Comparison of ENCODE assay signal across 24 cellular contexts in the genomic region with DNA sequence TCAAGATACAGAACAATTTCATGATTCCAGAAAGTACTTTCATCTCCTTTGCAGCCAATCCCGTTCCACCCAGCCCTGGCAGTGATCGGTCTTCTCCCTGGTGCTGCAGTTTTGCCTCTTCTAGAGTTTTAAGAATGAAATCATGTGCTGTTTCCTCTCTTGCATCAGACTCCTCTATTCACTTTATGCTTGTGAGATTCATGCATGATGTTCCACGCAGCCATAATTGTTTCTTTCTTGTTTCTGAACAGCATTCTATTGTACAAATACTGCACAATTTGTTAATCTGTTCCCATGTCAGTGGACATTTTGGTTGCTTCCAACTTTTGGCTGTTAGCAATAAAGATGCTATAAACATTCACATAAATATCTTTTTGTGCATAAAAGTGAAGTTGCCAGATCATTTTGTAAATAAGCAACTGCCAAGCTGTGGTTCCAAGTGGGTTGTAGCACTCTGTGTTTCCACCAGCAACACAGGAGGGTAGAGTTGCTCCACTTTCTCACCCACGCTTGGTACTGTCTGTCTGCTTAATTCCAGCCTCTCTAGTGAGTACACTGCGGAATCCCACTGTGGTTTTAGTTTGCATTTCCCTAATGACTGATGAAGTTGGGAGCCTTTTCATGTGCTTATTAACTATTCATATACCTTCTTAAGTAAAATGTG.
DNase-seq lines count a peak whose midpoint lies in the region; FAIRE-seq and TF ChIP-seq lines count a peak whose summit lies in the region.
"Had no signal": no experiment of that assay in that cellular context is flagged by ENCODE, and none has a peak within 500 bp of the region (broad histone marks: within the 10 kb centered on the region; RNA-seq: fewer than 3 reads in every experiment).

No MANE protein-coding gene starts in this region.

- no peak overlapping the region for H3K4me3 Mint-ChIP-seq in H9
- H3K4me3 Mint-ChIP-seq in activated T-cell treated with anti-CD3 and anti-CD28 coated beads, Interleukin-2, amount 50 U/mL, for 24 hours: no peak overlapping the region
- H3K4me3 Mint-ChIP-seq: activated CD4-positive, alpha-beta T cell treated with anti-CD3 and anti-CD28 coated beads, Interleukin-2, amount 10 ng/mL, durations not matched to agents 24 days and 14 days; activated T-helper 17 cell treated with anti-CD3 and anti-CD28 coated beads, Interleukin-2, amount 50 U/mL, for 72 hours; effector memory CD8-positive, alpha-beta T cell had no signal

- no peak overlapping the region for H2BK120ac ChIP-seq in H9 (ENCODE audit: low read depth, low read length, poor library complexity, severe bottlenecking)

- H3K79me2 ChIP-seq in H9 (ENCODE audit: insufficient read depth, low read length): no peaks in the 10 kb centered on the region
- H3K79me2 ChIP-seq in hepatocyte: no peaks in the 10 kb centered on the region

- H3K27me3 ChIP-seq in H9 (ENCODE audit: insufficient read depth, low read length) (no peaks in the 10 kb centered on the region), hepatocyte (no peaks in the 10 kb centered on the region)

- no peak overlapping the region for H3K4me3 ChIP-seq in hepatocyte
- H3K4me3 ChIP-seq: esophagus squamous epithelium, K562, psoas muscle had no signal

- H3K9me3 ChIP-seq in H9 (ENCODE audit: control insufficient read depth, low read depth, low read length): no peaks in the 10 kb centered on the region
- H3K9me3 ChIP-seq in hepatocyte (ENCODE audit: low read depth): no peaks in the 10 kb centered on the region
- H3K9me3 ChIP-seq: esophagus squamous epithelium, psoas muscle, SK-N-SH had no signal

- TF ChIP-seq CTCF in H9 (conservative IDR thresholded peaks at IDR 0.05): no peak
- TF ChIP-seq CTCF in hepatocyte (IDR thresholded peaks at IDR 0.05; ENCODE audit: poor library complexity): no peak

- peaks cover 12% of the 10 kb centered on the region for H3K27me3 Mint-ChIP-seq in H9 (ENCODE audit: low read depth)
- peaks cover 45% of the 10 kb centered on the region for H3K27me3 Mint-ChIP-seq in activated T-cell treated with anti-CD3 and anti-CD28 coated beads, Interleukin-2, amount 50 U/mL, for 24 hours

- H4K5ac ChIP-seq in H9 (ENCODE audit: insufficient read length, low read depth, low read length): no peak overlapping the region

- H4K8ac ChIP-seq in H9 (replicated peaks; ENCODE audit: insufficient read length, low read depth, low read length): no peak overlapping the region

- peak; percentile 10 for DNase-seq in H9
- peak; percentile 2 for DNase-seq in hepatocyte (ENCODE audit: low spot score)
- DNase-seq in urothelium cell line (ENCODE audit: low spot score): no peak
- no peak for DNase-seq in activated T-cell treated with anti-CD3 and anti-CD28 coated beads, Interleukin-2, amount 50 U/mL, for 24 hours
- DNase-seq in erythroblast (lab: John Stamatoyannopoulos, UW): no peak
- DNase-seq: activated CD4-positive, alpha-beta T cell treated with anti-CD3 and anti-CD28 coated beads, Interleukin-2, amount 10 ng/mL, durations not matched to agents 24 days and 14 days; effector memory CD8-positive, alpha-beta T cell; EL; esophagus squamous epithelium; kidney glomerular epithelial cell; mammary epithelial cell; NCI-H1417; NCI-H2081; NCI-H345; NCI-H748 treated with DMSO at 0.1 percent for 48 hours; psoas muscle; SK-N-SH; stimulated activated CD8-positive, alpha-beta memory T cell treated with anti-CD3 and anti-CD28 coated beads, Interleukin-4, amount 100 ng/mL, for 48 hours had no signal

- WGBS in H9 (ENCODE audit: extremely low coverage, insufficient read length, low lambda C conversion rate): no CpG with 5 or more reads among the region's 5 CpGs
- WGBS in hepatocyte (ENCODE audit: low lambda C conversion rate, missing lambda C conversion rate): 79% methylated on average over 5 of the region's 5 CpGs

- no peaks in the 10 kb centered on the region for H3K4me1 ChIP-seq in H9 (ENCODE audit: insufficient read depth, low read length)
- no peaks in the 10 kb centered on the region for H3K4me1 ChIP-seq in hepatocyte (ENCODE audit: insufficient read depth)
- H3K4me1 ChIP-seq: psoas muscle had no signal

- H3K18ac ChIP-seq in H9 (ENCODE audit: insufficient read length, low read depth, low read length): no peak overlapping the region

- H3K36me3 ChIP-seq in hepatocyte (replicated peaks; ENCODE audit: insufficient read depth, low read depth): no peaks in the 10 kb centered on the region
- H3K36me3 ChIP-seq: esophagus squamous epithelium had no signal

- no peak overlapping the region for H3K4me2 ChIP-seq in H9 (ENCODE audit: insufficient read depth, insufficient read length, low read length)
- no peak overlapping the region for H3K4me2 ChIP-seq in hepatocyte
- H3K4me2 ChIP-seq: SK-N-SH had no signal

- H4K20me1 ChIP-seq in H9 (ENCODE audit: control insufficient read depth, insufficient read depth, insufficient read length) (no peaks in the 10 kb centered on the region), hepatocyte (ENCODE audit: insufficient read depth, poor library complexity, severe bottlenecking) (no peaks in the 10 kb centered on the region)

- no peak overlapping the region for H2BK20ac ChIP-seq in H9 (ENCODE audit: low read depth, low read length, poor library complexity, severe bottlenecking)

- H3K36me3 Mint-ChIP-seq in H9 (ENCODE audit: insufficient read depth in 1 of 3, low read depth in 3 of 3): no peaks in the 10 kb centered on the region
- no peaks in the 10 kb centered on the region for H3K36me3 Mint-ChIP-seq in activated T-cell treated with anti-CD3 and anti-CD28 coated beads, Interleukin-2, amount 50 U/mL, for 24 hours (ENCODE audit: low read depth)

- no peak overlapping the region for H3K4ac ChIP-seq in H9 (ENCODE audit: low read depth, low read length)

- H4K91ac ChIP-seq in H9 (ENCODE audit: insufficient read length, low read depth, low read length): no peak overlapping the region

- H3K23me2 ChIP-seq in H9 (ENCODE audit: insufficient read length, low read depth, low read length, poor library complexity, severe bottlenecking): no peaks in the 10 kb centered on the region

- peaks cover 2 to 10% of the 10 kb centered on the region in 2 experiments; a peak in 1 of 4 replicates for H3K4me1 Mint-ChIP-seq in H9
- peaks cover 12% of the 10 kb centered on the region for H3K4me1 Mint-ChIP-seq in activated T-cell treated with anti-CD3 and anti-CD28 coated beads, Interleukin-2, amount 50 U/mL, for 24 hours (ENCODE audit: low read depth)

- no peak for FAIRE-seq in urothelium cell line (lab: Jason Lieb, UNC)
- FAIRE-seq: colon, D721Med, K562 had no signal

- no peak overlapping the region for H3T11ph ChIP-seq in H9 (ENCODE audit: low read length)

- H2BK12ac ChIP-seq in H9 (ENCODE audit: insufficient read length, low read depth, low read length): no peak overlapping the region

- H3K79me1 ChIP-seq in H9 (ENCODE audit: insufficient read depth, low read depth, low read length, poor library complexity, severe bottlenecking): no peaks in the 10 kb centered on the region

- H3K9ac ChIP-seq in H9 (ENCODE audit: extremely low read depth, insufficient read length, low read length): no peak overlapping the region
- H3K9ac ChIP-seq: SK-N-SH had no signal

- H2AFZ ChIP-seq in H9 (ENCODE audit: low read length) (no peak overlapping the region), hepatocyte (no peak overlapping the region)

- no peak overlapping the region for H3K14ac ChIP-seq in H9 (ENCODE audit: insufficient read depth, low read length)

- no peak for TF ChIP-seq POLR2A in erythroblast (IDR thresholded peaks at IDR 0.05; ENCODE audit: low read length)

- H3K9me2 ChIP-seq in hepatocyte (replicated peaks; ENCODE audit: insufficient read depth): no peaks in the 10 kb centered on the region
- H3K9me2 ChIP-seq: SK-N-SH had no signal

- no peak overlapping the region for H2BK15ac ChIP-seq in H9 (ENCODE audit: low read depth, low read length)

- no peak overlapping the region for H2AK5ac ChIP-seq in H9 (ENCODE audit: insufficient read length, low read length)

- H3K9me3 Mint-ChIP-seq in H9: no peaks in the 10 kb centered on the region
- H3K9me3 Mint-ChIP-seq in activated T-cell treated with anti-CD3 and anti-CD28 coated beads, Interleukin-2, amount 50 U/mL, for 24 hours: no peaks in the 10 kb centered on the region
- H3K9me3 Mint-ChIP-seq: activated CD4-positive, alpha-beta T cell treated with anti-CD3 and anti-CD28 coated beads, Interleukin-2, amount 10 ng/mL, durations not matched to agents 24 days and 14 days; activated T-helper 17 cell treated with anti-CD3 and anti-CD28 coated beads, Interleukin-2, amount 50 U/mL, for 72 hours; effector memory CD8-positive, alpha-beta T cell had no signal

- H3K27ac Mint-ChIP-seq in H9: no peak overlapping the region
- no peak overlapping the region for H3K27ac Mint-ChIP-seq in activated T-cell treated with anti-CD3 and anti-CD28 coated beads, Interleukin-2, amount 50 U/mL, for 24 hours
- H3K27ac Mint-ChIP-seq: activated CD4-positive, alpha-beta T cell treated with anti-CD3 and anti-CD28 coated beads, Interleukin-2, amount 10 ng/mL, durations not matched to agents 24 days and 14 days; activated T-helper 17 cell treated with anti-CD3 and anti-CD28 coated beads, Interleukin-2, amount 50 U/mL, for 72 hours; effector memory CD8-positive, alpha-beta T cell had no signal

- H2BK5ac ChIP-seq in H9 (ENCODE audit: insufficient read length, low read length): no peak overlapping the region

- no peak overlapping the region for H3K23ac ChIP-seq in H9 (ENCODE audit: insufficient read length, low read depth, low read length)

- H3K27ac ChIP-seq in H9 (ENCODE audit: insufficient read length, low read depth, low read length): no peak overlapping the region
- peak overlapping the region; percentile 5 for H3K27ac ChIP-seq in cingulate gyrus (ENCODE audit: low read depth, low read length)
- H3K27ac ChIP-seq in hepatocyte: no peak overlapping the region
- peak overlapping the region; percentile 7 for H3K27ac ChIP-seq in temporal lobe (ENCODE audit: low read depth, low read length)
- H3K27ac ChIP-seq: psoas muscle had no signal

- no peak overlapping the region for H3K56ac ChIP-seq in H9 (ENCODE audit: insufficient read length, low read depth, low read length)

Comparison
In these comparisons a context has a peak if more than half of its experiments do, and no peak if none do; other contexts are left out.
1. DNase-seq: peak in H9 (single experiment) and hepatocyte (single experiment); none in urothelium cell line (single experiment), activated T-cell treated with anti-CD3 and anti-CD28 coated beads, Interleukin-2, amount 50 U/mL, for 24 hours (single experiment) and erythroblast (0 of 2).
2. H3K27ac ChIP-seq: peak in cingulate gyrus (single experiment) and temporal lobe (single experiment); none in H9 (single experiment) and hepatocyte (single experiment).